Comparison of ENCODE assay signal across 20 cellular contexts in genomic region chr20:61837200-61837599, GRCh38.
"Had no signal": no experiment of that assay in that cellular context is flagged by ENCODE, and none has a peak within 500 bp of the region (broad histone marks: within the 10 kb centered on the region; RNA-seq: fewer than 3 reads in every experiment).

No MANE protein-coding gene starts in this region.

- H3K9me3 ChIP-seq: SK-N-SH had no signal

- H3K27ac ChIP-seq: HL-60, RWPE1 had no signal

- DNase-seq: KBM-7, MV-4-11, NCI-H1048, NCI-H1105, NCI-H1417, NCI-H1436 treated with DMSO at 0.1 percent for 48 hours, NCI-H1694, NCI-H187 treated with DMSO at 0.1 percent for 48 hours, NCI-H2029 treated with DMSO at 0.1 percent for 48 hours, NCI-H2107, NCI-H2227 treated with DMSO at 0.1 percent for 48 hours, NCI-H524, NCI-H69, NCI-H774, PC-3, SHP77, SK-N-SH had no signal

- ATAC-seq: Panc1, PC-3 had no signal
